14 cellular contexts compared by ENCODE assay signal in genomic region chr6:37486440-37486839, GRCh38.
"Had no signal": no experiment of that assay in that cellular context is flagged by ENCODE, and none has a peak within 500 bp of the region (broad histone marks: within the 10 kb centered on the region; RNA-seq: fewer than 3 reads in every experiment).

No MANE protein-coding gene starts in this region.

- ATAC-seq: activated CD8-positive, alpha-beta T cell treated with anti-CD3 and anti-CD28 coated beads, Interleukin-2, amount 10 ng/mL, durations not matched to agents 7 days and 5 days; foreskin keratinocyte; WTC11 had no signal

- DNase-seq: activated CD4-positive, alpha-beta T cell treated with anti-CD3 and anti-CD28 coated beads for 48 hours; activated CD8-positive, alpha-beta T cell treated with anti-CD3 and anti-CD28 coated beads, Interleukin-2, amount 10 ng/mL, durations not matched to agents 7 days and 5 days; activated T-cell treated with anti-CD3 and anti-CD28 coated beads for 4 hours; aorta; effector memory CD4-positive, alpha-beta T cell; foreskin keratinocyte; kidney glomerular epithelial cell; mesendoderm; stimulated activated naive CD4-positive, alpha-beta T cell; transverse colon had no signal

- H3K4me1 ChIP-seq: breast epithelium, foreskin keratinocyte had no signal

- H3K27me3 Mint-ChIP-seq: dendritic cell treated with granulocyte-macrophage colony-stimulating factor and Interleukin-4, amounts not matched to agents 40 ng/mL and 50 ng/mL, for 4 days had no signal

- H3K27ac Mint-ChIP-seq: activated CD8-positive, alpha-beta T cell treated with anti-CD3 and anti-CD28 coated beads, Interleukin-2, amount 10 ng/mL, durations not matched to agents 7 days and 5 days; dendritic cell treated with granulocyte-macrophage colony-stimulating factor and Interleukin-4, amounts not matched to agents 40 ng/mL and 50 ng/mL, for 4 days; WTC11 had no signal

- H3K27me3 ChIP-seq: breast epithelium, foreskin keratinocyte, transverse colon, vagina had no signal

- H3K36me3 ChIP-seq: breast epithelium, transverse colon had no signal

- H3K9me3 Mint-ChIP-seq: dendritic cell treated with granulocyte-macrophage colony-stimulating factor and Interleukin-4, amounts not matched to agents 40 ng/mL and 50 ng/mL, for 4 days; WTC11 had no signal

- H3K4me3 Mint-ChIP-seq: activated CD8-positive, alpha-beta T cell treated with anti-CD3 and anti-CD28 coated beads, Interleukin-2, amount 10 ng/mL, durations not matched to agents 7 days and 5 days; dendritic cell treated with granulocyte-macrophage colony-stimulating factor and Interleukin-4, amounts not matched to agents 40 ng/mL and 50 ng/mL, for 4 days; WTC11 had no signal

- H3K4me3 ChIP-seq: breast epithelium, transverse colon, vagina had no signal

- H3K27ac ChIP-seq: breast epithelium, foreskin keratinocyte, transverse colon, vagina had no signal

- H3K9me3 ChIP-seq: breast epithelium, transverse colon, vagina had no signal
